ENCODE assay signal across 18 cellular contexts in genomic region chr12:80512781-80513180, GRCh38.
"Had no signal": no experiment of that assay in that cellular context is flagged by ENCODE, and none has a peak within 500 bp of the region (broad histone marks: within the 10 kb centered on the region; RNA-seq: fewer than 3 reads in every experiment).

No MANE protein-coding gene starts in this region.

- DNase-seq: activated CD4-positive, alpha-beta T cell treated with anti-CD3 and anti-CD28 coated beads, Interleukin-2, amount 50 U/mL, for 1 hour; activated CD4-positive, CD25-positive, alpha-beta regulatory T cell treated with anti-CD3 and anti-CD28 coated beads, Interleukin-2, amount 50 U/mL, for 72 hours; activated CD8-positive, alpha-beta memory T cell treated with anti-CD3 and anti-CD28 coated beads, Interleukin-2, amount 50 U/mL, for 4 hours; activated naive CD4-positive, alpha-beta T cell treated with anti-CD3 and anti-CD28 coated beads for 36 hours; activated T-cell treated with anti-CD3 and anti-CD28 coated beads, Interleukin-2, amount 50 U/mL, for 4 hours; body of pancreas; caudate nucleus; dorsolateral prefrontal cortex; erythroblast; immature natural killer cell; mesendoderm; natural killer cell; stimulated activated CD4-positive, alpha-beta T cell treated with anti-CD3 and anti-CD28 coated beads, Interleukin-4, amount 100 ng/mL, for 4 hours; T1000 had no signal

- H3K4me1 ChIP-seq: body of pancreas, spleen, upper lobe of left lung had no signal

- H3K4me3 ChIP-seq: body of pancreas, spleen, upper lobe of left lung had no signal

- H3K9me3 ChIP-seq: thoracic aorta, upper lobe of left lung had no signal

- H3K27me3 ChIP-seq: body of pancreas, upper lobe of left lung had no signal

- H3K27ac ChIP-seq: body of pancreas, dorsolateral prefrontal cortex, spleen, thoracic aorta, upper lobe of left lung had no signal

- ATAC-seq: activated T-cell treated with anti-CD3 and anti-CD28 coated beads, Interleukin-2, amount 50 U/mL, for 4 hours; body of pancreas; natural killer cell; stimulated activated memory B cell treated with anti-CD40 and anti-IgM and Interleukin-4, amounts not matched to agents 10 μg/mL and 1 μg/mL and 100 μg/mL, for 72 hours had no signal

- H3K36me3 ChIP-seq: spleen, thoracic aorta, upper lobe of left lung had no signal
